In genomic region chr4:150209140-150209829, GRCh38 we compare ENCODE assay signal across 8 cellular contexts.
DNase-seq lines count a peak whose midpoint lies in the region; ATAC-seq and TF ChIP-seq lines count a peak whose summit lies in the region.

No MANE protein-coding gene starts in this region.

- no peak overlapping the region for H3K27ac Mint-ChIP-seq in activated CD4-positive, alpha-beta T cell treated with anti-CD3 and anti-CD28 coated beads for 36 hours
- no peak overlapping the region for H3K27ac Mint-ChIP-seq in activated T-helper 17 cell treated with anti-CD3 and anti-CD28 coated beads, Interleukin-2, amount 50 U/mL, for 72 hours

- DNase-seq in activated CD4-positive, alpha-beta T cell treated with anti-CD3 and anti-CD28 coated beads for 36 hours: peak; percentile 61
- DNase-seq in activated CD4-positive, alpha-beta T cell treated with anti-CD3 and anti-CD28 coated beads for 4 hours: no peak
- DNase-seq in Panc1 (ENCODE audit: low read depth, low spot score) (no peak), esophagus muscularis mucosa (ENCODE audit: extremely low spot score) (no peak), omental fat pad (ENCODE audit: low spot score) (peak; percentile 71)

- no peaks in the 10 kb centered on the region for H3K4me1 Mint-ChIP-seq in activated CD4-positive, alpha-beta T cell treated with anti-CD3 and anti-CD28 coated beads for 36 hours
- H3K4me1 Mint-ChIP-seq in activated T-helper 17 cell treated with anti-CD3 and anti-CD28 coated beads, Interleukin-2, amount 50 U/mL, for 72 hours: no peaks in the 10 kb centered on the region

- intact Hi-C loops in activated CD4-positive, alpha-beta T cell treated with anti-CD3 and anti-CD28 coated beads for 36 hours (cut with DNase I, micrococcal nuclease): loop anchor here in 1 of 2 experiments (1.0 to 5.0 kb wide), 3 partner anchors 197 to 229 kb away; no protein-coding TSS in a partner anchor
- intact Hi-C loops in Panc1 (cut with micrococcal nuclease; ENCODE audit: unreplicated experiment) (loop anchor here (5.0 to 10.0 kb wide), 2 partner anchors 104 to 197 kb away; no protein-coding TSS in a partner anchor), esophagus muscularis mucosa (cut with DNase I) (loop anchor here (2.0 to 5.0 kb wide), 2 partner anchors 132 to 198 kb away; partner anchors contain the start of gene DCLK2)

- peaks cover 3% of the 10 kb centered on the region for H3K27me3 Mint-ChIP-seq in activated CD4-positive, alpha-beta T cell treated with anti-CD3 and anti-CD28 coated beads for 36 hours
- H3K27me3 Mint-ChIP-seq in activated T-helper 17 cell treated with anti-CD3 and anti-CD28 coated beads, Interleukin-2, amount 50 U/mL, for 72 hours: peaks cover 8% of the 10 kb centered on the region

- H3K4me1 ChIP-seq in Panc1 (ENCODE audit: control insufficient read depth, insufficient read depth, low read length) (peaks cover 2% of the 10 kb centered on the region; the same call in 1 of the 2 replicates), esophagus muscularis mucosa (peaks cover 16 to 25% (median 20%) of the 10 kb centered on the region in 4 donors)

- H3K4me3 ChIP-seq in Panc1 (ENCODE audit: low read depth in 2 of 2, low read length in 2 of 2) (no peak overlapping the region), esophagus muscularis mucosa (no peak overlapping the region)

- H3K9me3 Mint-ChIP-seq in activated CD4-positive, alpha-beta T cell treated with anti-CD3 and anti-CD28 coated beads for 36 hours (ENCODE audit: low read depth): no peaks in the 10 kb centered on the region
- no peaks in the 10 kb centered on the region for H3K9me3 Mint-ChIP-seq in activated T-helper 17 cell treated with anti-CD3 and anti-CD28 coated beads, Interleukin-2, amount 50 U/mL, for 72 hours

- H3K36me3 Mint-ChIP-seq in activated CD4-positive, alpha-beta T cell treated with anti-CD3 and anti-CD28 coated beads for 36 hours (ENCODE audit: low read depth): no peaks in the 10 kb centered on the region
- no peaks in the 10 kb centered on the region for H3K36me3 Mint-ChIP-seq in activated T-helper 17 cell treated with anti-CD3 and anti-CD28 coated beads, Interleukin-2, amount 50 U/mL, for 72 hours (ENCODE audit: low read depth)

- WGBS in esophagus muscularis mucosa: 75% methylated on average over 5 of the region's 6 CpGs

- in situ Hi-C loops in Panc1 (cut with HindIII; ENCODE audit: low pct_unique_long_range_greater_than_20kb, low sequenced_read_pairs): no loop called here

- H3K36me3 ChIP-seq in Panc1 (ENCODE audit: control insufficient read depth, insufficient read depth, low read length) (no peaks in the 10 kb centered on the region), esophagus muscularis mucosa (no peaks in the 10 kb centered on the region)

- H3K4me3 Mint-ChIP-seq in activated CD4-positive, alpha-beta T cell treated with anti-CD3 and anti-CD28 coated beads for 36 hours: no peak overlapping the region
- no peak overlapping the region for H3K4me3 Mint-ChIP-seq in activated T-helper 17 cell treated with anti-CD3 and anti-CD28 coated beads, Interleukin-2, amount 50 U/mL, for 72 hours

- TF ChIP-seq CTCF in Panc1 (IDR thresholded peaks at IDR 0.05) (peak; percentile 63), esophagus muscularis mucosa (IDR thresholded peaks at IDR 0.05) (peak; percentile 60 to 66 (median 65)), omental fat pad (IDR thresholded peaks at IDR 0.05) (peak in 1 of 3 donors; percentile 28)

- no TSS peak for BruUV-seq in Panc1 (replicated peaks; lab: Mats Ljungman, UMichigan)

- POLR2A ChIA-PET in activated CD4-positive, alpha-beta T cell treated with anti-CD3 and anti-CD28 coated beads for 36 hours (lab: Charles Lee): no interaction called here
- POLR2A ChIA-PET in Panc1 (lab: Charles Lee): interaction anchor here (1.0 kb wide), 1 partner anchor 8 kb away, joined by 3 read pairs; no protein-coding TSS in a partner anchor

- no peak for ATAC-seq in activated CD4-positive, alpha-beta T cell treated with anti-CD3 and anti-CD28 coated beads for 36 hours
- ATAC-seq in HG02852 (IDR thresholded peaks at IDR 0.05; ENCODE audit: unreplicated experiment): peak; percentile 45
- ATAC-seq in Panc1: peak; percentile 82
- peak; percentile 74 for ATAC-seq in omental fat pad (ENCODE audit: low FRiP score)
- no peak for ATAC-seq in activated T-helper 17 cell treated with anti-CD3 and anti-CD28 coated beads, Interleukin-2, amount 50 U/mL, for 72 hours (replicated peaks)
- ATAC-seq in HG03460 (IDR thresholded peaks at IDR 0.05; ENCODE audit: unreplicated experiment): no peak

- H3K27ac ChIP-seq in Panc1 (ENCODE audit: low read length) (no peak overlapping the region), esophagus muscularis mucosa (replicated peaks in 1 of 4) (no peak overlapping the region)

- H3K9me3 ChIP-seq in Panc1 (ENCODE audit: control insufficient read depth, insufficient read depth, low read depth, low read length) (no peaks in the 10 kb centered on the region), esophagus muscularis mucosa (no peaks in the 10 kb centered on the region)

- TF ChIP-seq EP300 in esophagus muscularis mucosa (IDR thresholded peaks at IDR 0.05): no peak

- no peak for TF ChIP-seq POLR2A in esophagus muscularis mucosa (IDR thresholded peaks at IDR 0.05; ENCODE audit: low read depth)

- CTCF ChIA-PET in activated CD4-positive, alpha-beta T cell treated with anti-CD3 and anti-CD28 coated beads for 36 hours (lab: Charles Lee): interaction anchor here (0.6 kb wide), 2 partner anchors 37 to 657 kb away, joined by 3 read pairs; no protein-coding TSS in a partner anchor
- CTCF ChIA-PET in Panc1 (lab: Charles Lee): interaction anchor here (1.3 kb wide), 1 partner anchor 211 kb away, joined by 4 read pairs; no protein-coding TSS in a partner anchor

- H3K27me3 ChIP-seq in Panc1 (ENCODE audit: control insufficient read depth, insufficient read depth, low read length) (no peaks in the 10 kb centered on the region), esophagus muscularis mucosa (no peaks in the 10 kb centered on the region)

Comparison
In these comparisons a context has a peak if more than half of its experiments do, and no peak if none do; other contexts are left out.
1. DNase-seq: peak in activated CD4-positive, alpha-beta T cell treated with anti-CD3 and anti-CD28 coated beads for 36 hours (single experiment) and omental fat pad (single experiment); none in activated CD4-positive, alpha-beta T cell treated with anti-CD3 and anti-CD28 coated beads for 4 hours (0 of 2), Panc1 (single experiment) and esophagus muscularis mucosa (single experiment).
2. ATAC-seq: peak in HG02852 (single experiment), Panc1 (single experiment) and omental fat pad (single experiment); none in activated CD4-positive, alpha-beta T cell treated with anti-CD3 and anti-CD28 coated beads for 36 hours (single experiment), activated T-helper 17 cell treated with anti-CD3 and anti-CD28 coated beads, Interleukin-2, amount 50 U/mL, for 72 hours (single experiment) and HG03460 (single experiment).